Comparison of ENCODE assay signal across 8 cellular contexts in the genomic region with DNA sequence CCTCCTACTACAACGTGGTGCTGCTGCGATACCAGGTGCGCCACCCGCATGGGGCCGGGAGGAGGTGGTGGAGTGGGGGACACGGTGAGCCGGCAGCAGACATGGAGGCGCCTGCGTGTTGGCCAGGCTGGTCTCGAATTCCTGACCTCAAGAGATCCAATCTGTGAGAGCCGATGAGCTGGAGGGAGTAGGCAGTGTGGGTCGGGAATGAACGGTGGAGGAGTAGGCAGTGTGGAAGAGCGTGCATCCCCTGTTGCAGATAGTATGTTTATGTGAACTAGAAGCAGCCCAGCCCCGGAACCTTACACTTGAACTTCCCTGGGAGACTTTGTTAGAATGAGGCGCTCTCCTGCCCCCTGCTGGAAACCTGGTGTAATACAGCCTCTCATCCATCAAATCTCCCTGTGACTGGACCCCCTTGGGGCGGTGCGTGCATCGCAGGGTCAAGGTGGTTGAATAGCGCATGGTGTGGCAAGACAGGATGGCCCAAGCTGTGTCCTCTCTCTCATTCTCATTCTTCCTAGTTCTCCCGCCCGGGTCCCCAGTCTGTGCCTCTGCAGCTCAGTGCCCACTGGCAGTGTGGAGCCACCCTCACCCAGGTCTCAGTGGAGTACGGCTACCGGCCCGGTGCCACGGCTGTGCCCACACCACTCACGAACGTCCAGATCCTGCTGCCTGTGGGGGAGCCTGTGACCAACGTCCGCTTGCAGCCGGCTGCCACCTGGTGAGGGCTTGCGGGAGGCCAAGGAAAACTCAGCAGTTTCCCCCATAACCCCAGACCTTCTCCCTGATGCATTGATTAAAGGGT. TPM values are rescaled to one million over a fixed set of nuclear protein-coding genes. Genes with fewer than 3 reads are reported as not detected.
DNase-seq lines count a peak whose midpoint lies in the region; ATAC-seq and TF ChIP-seq lines count a peak whose summit lies in the region.

No MANE protein-coding gene starts in this region.

- ATAC-seq in HG03565 (IDR thresholded peaks at IDR 0.05; ENCODE audit: unreplicated experiment) = no peak

- no peak overlapping the region for H3K4ac ChIP-seq in mesenchymal stem cell (ENCODE audit: low read depth in 1 of 2, low read length in 2 of 2)

- POLR2A ChIA-PET in A673 (lab: Charles Lee; ENCODE audit: low non-redundant PET) = no interaction called here

- CTCF ChIA-PET in A673 (lab: Charles Lee) = no interaction called here

- H2BK120ac ChIP-seq in mesenchymal stem cell (ENCODE audit: low read depth, low read length) = no peak overlapping the region

- H4K91ac ChIP-seq in mesenchymal stem cell (ENCODE audit: low read length) = peak overlapping the region; percentile 16

- H2AFZ ChIP-seq in mesenchymal stem cell (ENCODE audit: low read depth, low read length) = no peak overlapping the region

- H3K4me3 ChIP-seq in A673 (ENCODE audit: low read depth, low read length, poor library complexity, severe bottlenecking) = no peak overlapping the region
- peak overlapping the region in 1 of 2 experiments; percentile 46 for H3K4me3 ChIP-seq in mesenchymal stem cell (ENCODE audit: insufficient read depth in 1 of 2, low read depth in 1 of 2, low read length in 2 of 2)

- no peak overlapping the region for H2BK15ac ChIP-seq in mesenchymal stem cell (ENCODE audit: low read depth, poor library complexity, severe bottlenecking)

- peaks cover 47% of the 10 kb centered on the region for H3K36me3 Mint-ChIP-seq in activated CD4-positive, alpha-beta T cell treated with anti-CD3 and anti-CD28 coated beads, Interleukin-2, amount 10 ng/mL, durations not matched to agents 24 days and 14 days (ENCODE audit: low read depth)

- peak overlapping the region; percentile 72 for H4K8ac ChIP-seq in mesenchymal stem cell (ENCODE audit: low read length)

- peak; percentile 88 for TF ChIP-seq CTCF in A673 (conservative IDR thresholded peaks at IDR 0.05; ENCODE audit: low read depth, low read length)
- TF ChIP-seq CTCF in GM13977 (IDR thresholded peaks at IDR 0.05; ENCODE audit: extremely low read depth, insufficient read depth, missing control alignments) = peak; percentile 81

- H3K14ac ChIP-seq in mesenchymal stem cell (ENCODE audit: low read length in 2 of 2) = no peak overlapping the region

- no peak overlapping the region for H3K4me2 ChIP-seq in mesenchymal stem cell (ENCODE audit: low read length, poor library complexity, severe bottlenecking)

- no peak overlapping the region for H2BK5ac ChIP-seq in mesenchymal stem cell (ENCODE audit: low read depth, low read length, poor library complexity, severe bottlenecking)

- DNase-seq in A673 (ENCODE audit: low spot score) = peak; percentile 87
- DNase-seq in GM13977 (ENCODE audit: low spot score) = peak; percentile 90
- peak; percentile 27 for DNase-seq in NCI-H510A (lab: John Stamatoyannopoulos, UW)
- peak; percentile 91 for DNase-seq in activated CD4-positive, alpha-beta T cell treated with anti-CD3 and anti-CD28 coated beads, Interleukin-2, amount 10 ng/mL, durations not matched to agents 24 days and 14 days
- DNase-seq in dedifferentiated amniotic fluid mesenchymal stem cell (ENCODE audit: extremely low spot score) = peak; percentile 50
- peak; percentile 55 for DNase-seq in mesenchymal stem cell
- peak; percentile 40 to 49 for DNase-seq in stimulated activated CD8-positive, alpha-beta memory T cell treated with anti-CD3 and anti-CD28 coated beads, Interleukin-2, amount 100 ng/mL, for 1 hour (ENCODE audit: low read depth in 2 of 2)

- no peak overlapping the region for H2BK12ac ChIP-seq in mesenchymal stem cell (ENCODE audit: low read length in 2 of 2)

- no peaks in the 10 kb centered on the region for H3K27me3 Mint-ChIP-seq in activated CD4-positive, alpha-beta T cell treated with anti-CD3 and anti-CD28 coated beads, Interleukin-2, amount 10 ng/mL, durations not matched to agents 24 days and 14 days

- intact Hi-C loops in A673 (cut with micrococcal nuclease; ENCODE audit: unreplicated experiment) = no loop called here
- intact Hi-C loops in activated CD4-positive, alpha-beta T cell treated with anti-CD3 and anti-CD28 coated beads, Interleukin-2, amount 10 ng/mL, durations not matched to agents 24 days and 14 days (cut with micrococcal nuclease) = loop anchor here (2.0 to 5.0 kb wide), 2 partner anchors 73 to 80 kb away; partner anchors contain the start of gene RPL18A

- H3K18ac ChIP-seq in mesenchymal stem cell (ENCODE audit: low read depth in 1 of 2, low read length in 2 of 2) = no peak overlapping the region

- no peaks in the 10 kb centered on the region for H3K79me1 ChIP-seq in mesenchymal stem cell (replicated peaks; ENCODE audit: low read length, poor library complexity, severe bottlenecking)

- no peak overlapping the region for H2AK5ac ChIP-seq in mesenchymal stem cell (ENCODE audit: low read length, severe bottlenecking)

- H3K4me1 Mint-ChIP-seq in activated CD4-positive, alpha-beta T cell treated with anti-CD3 and anti-CD28 coated beads, Interleukin-2, amount 10 ng/mL, durations not matched to agents 24 days and 14 days = peaks cover 9% of the 10 kb centered on the region

- H3K36me3 ChIP-seq in A673 (ENCODE audit: insufficient read depth, low read length, poor library complexity, severe bottlenecking) (no peaks in the 10 kb centered on the region), mesenchymal stem cell (ENCODE audit: control insufficient read depth in 1 of 2, insufficient read depth in 2 of 2, low read depth in 1 of 2, low read length in 2 of 2) (no peaks in the 10 kb centered on the region)

- BruUV-seq in A673 (replicated peaks; lab: Mats Ljungman, UMichigan) = no TSS peak

- no peak overlapping the region for H3K4me3 Mint-ChIP-seq in activated CD4-positive, alpha-beta T cell treated with anti-CD3 and anti-CD28 coated beads, Interleukin-2, amount 10 ng/mL, durations not matched to agents 24 days and 14 days

- H3K27me3 ChIP-seq in A673 (replicated peaks; ENCODE audit: insufficient read depth, low read depth, low read length, poor library complexity) = no peaks in the 10 kb centered on the region
- H3K27me3 ChIP-seq in mesenchymal stem cell (ENCODE audit: control insufficient read depth in 1 of 2, insufficient read depth in 1 of 2, low read length in 2 of 2) = peaks cover 8 to 13% of the 10 kb centered on the region in 2 experiments

- H3K9me3 Mint-ChIP-seq in activated CD4-positive, alpha-beta T cell treated with anti-CD3 and anti-CD28 coated beads, Interleukin-2, amount 10 ng/mL, durations not matched to agents 24 days and 14 days = no peaks in the 10 kb centered on the region

- peak overlapping the region; percentile 45 for H3K27ac Mint-ChIP-seq in activated CD4-positive, alpha-beta T cell treated with anti-CD3 and anti-CD28 coated beads, Interleukin-2, amount 10 ng/mL, durations not matched to agents 24 days and 14 days

- H3K23ac ChIP-seq in mesenchymal stem cell (ENCODE audit: low read length in 2 of 2) = no peak overlapping the region

- H3K9me3 ChIP-seq in A673 (ENCODE audit: low read depth, low read length, poor library complexity, severe bottlenecking) = no peaks in the 10 kb centered on the region
- H3K9me3 ChIP-seq in mesenchymal stem cell (ENCODE audit: control insufficient read depth, low read length) = no peaks in the 10 kb centered on the region

- H3K4me1 ChIP-seq in A673 (ENCODE audit: insufficient read depth, low read length, poor library complexity, severe bottlenecking) (no peaks in the 10 kb centered on the region), mesenchymal stem cell (ENCODE audit: control insufficient read depth, insufficient read depth, low read depth, low read length) (peaks cover under 1% of the 10 kb centered on the region)

- 65% methylated on average over 31 of the region's 32 CpGs for WGBS in mesenchymal stem cell

- H3K27ac ChIP-seq in A673 (ENCODE audit: low read depth, low read length, poor library complexity, severe bottlenecking) (no peak overlapping the region), mesenchymal stem cell (ENCODE audit: low read length, poor library complexity, severe bottlenecking) (no peak overlapping the region)

- peak overlapping the region; percentile 51 for H3K9ac ChIP-seq in mesenchymal stem cell (ENCODE audit: low read length)

- in situ Hi-C loops in GM13977 (cut with MboI; ENCODE audit: low pct_unique_long_range_greater_than_20kb, low sequenced_read_pairs, unreplicated experiment) = no loop called here

RNA-seq across cellular contexts. Expression of gene B3GNT3, which starts 10.5 kb away (rescaled TPM):
- total RNA-seq in A673 (2021) = not detected in 2 replicates
- not detected in 2 replicates for total RNA-seq in activated CD4-positive, alpha-beta T cell treated with anti-CD3 and anti-CD28 coated beads, Interleukin-2, amount 10 ng/mL, durations not matched to agents 24 days and 14 days
- not detected for polyA plus RNA-seq in mesenchymal stem cell (2013, experiment 1 of 2)
- not detected for polyA plus RNA-seq in mesenchymal stem cell (2013, experiment 2 of 2)

RNA-seq across cellular contexts. Expression of gene FCHO1, which starts 33.1 kb away (rescaled TPM):
- total RNA-seq in A673 (2021) = 2.1 and 5.0 TPM in 2 replicates
- total RNA-seq in activated CD4-positive, alpha-beta T cell treated with anti-CD3 and anti-CD28 coated beads, Interleukin-2, amount 10 ng/mL, durations not matched to agents 24 days and 14 days = 91.9 and 96.2 TPM in 2 replicates
- 2.2 TPM for polyA plus RNA-seq in mesenchymal stem cell (2013, experiment 1 of 2)
- polyA plus RNA-seq in mesenchymal stem cell (2013, experiment 2 of 2) = 1.9 TPM

RNA-seq across cellular contexts. Expression of gene INSL3, which starts 36.9 kb away (rescaled TPM):
- total RNA-seq in A673 (2021) = not detected in 2 replicates
- total RNA-seq in activated CD4-positive, alpha-beta T cell treated with anti-CD3 and anti-CD28 coated beads, Interleukin-2, amount 10 ng/mL, durations not matched to agents 24 days and 14 days = 5.9 and 8.7 TPM in 2 replicates
- polyA plus RNA-seq in mesenchymal stem cell (2013, experiment 1 of 2) = 0.15 TPM
- polyA plus RNA-seq in mesenchymal stem cell (2013, experiment 2 of 2) = 0.33 TPM

Comparison
In these comparisons a context has a peak if more than half of its experiments do, and no peak if none do; other contexts are left out.
1. DNase-seq: peak in every context shown above with its lines; median percentile 91 in activated CD4-positive, alpha-beta T cell treated with anti-CD3 and anti-CD28 coated beads, Interleukin-2, amount 10 ng/mL, durations not matched to agents 24 days and 14 days; 90 in GM13977; 87 in A673; 55 in mesenchymal stem cell; 50 in dedifferentiated amniotic fluid mesenchymal stem cell; 44 in stimulated activated CD8-positive, alpha-beta memory T cell treated with anti-CD3 and anti-CD28 coated beads, Interleukin-2, amount 100 ng/mL, for 1 hour; 27 in NCI-H510A.
2. RNA of gene FCHO1, which starts 33.1 kb away (total RNA-seq): 91.9 to 96.2 TPM in activated CD4-positive, alpha-beta T cell treated with anti-CD3 and anti-CD28 coated beads, Interleukin-2, amount 10 ng/mL, durations not matched to agents 24 days and 14 days; 2.1 to 5.0 TPM in A673; every median in the first group is over 10 times any median in the second.